In the genomic region with DNA sequence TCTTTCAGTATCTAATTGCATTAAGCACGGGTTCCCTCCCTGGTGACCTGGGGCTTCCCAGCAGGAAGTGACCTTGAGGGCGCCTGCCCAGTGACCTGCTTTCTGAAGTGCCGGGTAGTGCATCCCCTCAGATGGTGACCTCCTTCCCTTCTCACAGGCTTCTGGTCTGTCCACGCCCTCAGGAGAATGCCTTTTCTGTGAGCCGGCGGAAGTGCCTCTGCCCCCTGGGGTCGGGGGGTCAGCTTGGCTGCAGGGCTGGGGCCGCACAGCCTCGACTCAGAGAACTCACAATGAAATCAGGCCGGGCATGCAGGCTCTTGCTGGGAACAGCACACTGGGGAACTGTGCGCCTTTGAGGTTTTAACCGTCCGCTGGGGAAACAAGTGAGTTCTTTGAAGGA, we compare ENCODE assay signal across 13 cellular contexts.
DNase-seq lines count a peak whose midpoint lies in the region; ATAC-seq and TF ChIP-seq lines count a peak whose summit lies in the region.
"Had no signal": no experiment of that assay in that cellular context is flagged by ENCODE, and none has a peak within 500 bp of the region (broad histone marks: within the 10 kb centered on the region; RNA-seq: fewer than 3 reads in every experiment).

No MANE protein-coding gene starts in this region.

- H2AFZ ChIP-seq in neuronal stem cell (ENCODE audit: low read length), result no peak overlapping the region

- H3K27me3 Mint-ChIP-seq in WTC11 (ENCODE audit: low read depth), result no peaks in the 10 kb centered on the region

- no peaks in the 10 kb centered on the region for H3K36me3 ChIP-seq in iPS DF 6.9 (ENCODE audit: control insufficient read depth, insufficient read depth, low read length)
- no peaks in the 10 kb centered on the region for H3K36me3 ChIP-seq in neuronal stem cell (replicated peaks in 1 of 2; ENCODE audit: control insufficient read depth in 2 of 2, insufficient read depth in 2 of 2, low read length in 2 of 2)
- H3K36me3 ChIP-seq: thoracic aorta had no signal

- no peak for TF ChIP-seq CTCF in WTC11 (IDR thresholded peaks at IDR 0.05)

- peak overlapping the region; percentile 46; the same call in 1 of the 2 replicates for H3K27ac Mint-ChIP-seq in WTC11

- CTCF ChIA-PET in WTC11 (lab: Charles Lee), result interaction anchor here (0.8 kb wide), 1 partner anchor 73 kb away, joined by 4 read pairs; no protein-coding TSS in a partner anchor

- peaks cover 2% of the 10 kb centered on the region for H3K79me1 ChIP-seq in neuronal stem cell (ENCODE audit: low read depth, low read length)

- peaks cover 9% of the 10 kb centered on the region for H3K9me3 Mint-ChIP-seq in WTC11

- H3K9me3 ChIP-seq in iPS DF 6.9 (ENCODE audit: control insufficient read depth, insufficient read depth, low read length), result no peaks in the 10 kb centered on the region
- H3K9me3 ChIP-seq in neuronal stem cell (replicated peaks in 1 of 2; ENCODE audit: control insufficient read depth in 2 of 2, insufficient read depth in 1 of 2, low read depth in 1 of 2, low read length in 2 of 2), result no peaks in the 10 kb centered on the region
- H3K9me3 ChIP-seq: thoracic aorta had no signal

- H2BK15ac ChIP-seq in neuronal stem cell (ENCODE audit: low read length), result no peak overlapping the region

- H4K91ac ChIP-seq in neuronal stem cell (ENCODE audit: low read depth, low read length, poor library complexity), result no peak overlapping the region

- no peak overlapping the region for H4K8ac ChIP-seq in neuronal stem cell (ENCODE audit: low read depth, low read length)

- DNase-seq in ELF-1 (ENCODE audit: low read depth, low spot score) (peak; percentile 95), WTC11 (ENCODE audit: low spot score) (peak; percentile 66), iPS DF 6.9 (ENCODE audit: low read depth, low spot score) (peak; percentile 11), neuronal stem cell (ENCODE audit: low spot score) (peak; percentile 84), GOT3 (lab: John Stamatoyannopoulos, UW) (no peak), cerebellar cortex (ENCODE audit: low spot score) (no peak), NCI-H187 (lab: John Stamatoyannopoulos, UW) (no peak), NCI-H2107 treated with DMSO at 0.1 percent for 48 hours (lab: John Stamatoyannopoulos, UW; ENCODE audit: unreplicated experiment) (no peak)
- DNase-seq: GF-D8, IMR-90, NCI-H1694, PC-3 had no signal

- no peak overlapping the region for H3K14ac ChIP-seq in neuronal stem cell (ENCODE audit: low read length)

- H3K27ac ChIP-seq in iPS DF 6.9 (ENCODE audit: low read length) (no peak overlapping the region), neuronal stem cell (replicated peaks; ENCODE audit: low read length) (peak overlapping the region; percentile 65)
- H3K27ac ChIP-seq: thoracic aorta had no signal

- H3K4me2 ChIP-seq in neuronal stem cell (ENCODE audit: insufficient read depth, low read length, poor library complexity, severe bottlenecking), result peak overlapping the region; percentile 78

- H3K4me1 ChIP-seq in iPS DF 6.9 (ENCODE audit: control insufficient read depth, insufficient read depth, low read length) (peaks cover 11% of the 10 kb centered on the region; the same call in 1 of the 2 replicates), neuronal stem cell (ENCODE audit: control insufficient read depth in 2 of 2, insufficient read depth in 1 of 2, low read depth in 1 of 2, low read length in 2 of 2) (peaks cover 24 to 50% of the 10 kb centered on the region in 2 donors)

- no peak overlapping the region for H2AK5ac ChIP-seq in neuronal stem cell (ENCODE audit: low read depth, low read length)

- no peak overlapping the region for H2BK12ac ChIP-seq in neuronal stem cell (ENCODE audit: low read length)

- H3K4ac ChIP-seq in neuronal stem cell (ENCODE audit: low read length), result no peak overlapping the region

- peak overlapping the region; percentile 49 for H3K4me3 Mint-ChIP-seq in WTC11

- POLR2A ChIA-PET in WTC11 (lab: Charles Lee), result no interaction called here

- H3K23ac ChIP-seq in neuronal stem cell (ENCODE audit: low read depth, low read length, poor library complexity), result no peak overlapping the region

- ATAC-seq in WTC11, result peak; percentile 79
- ATAC-seq: PC-3 had no signal

- H3K27me3 ChIP-seq in iPS DF 6.9 (ENCODE audit: control insufficient read depth, insufficient read depth, low read length), result no peaks in the 10 kb centered on the region
- peaks cover 0 to 3% (median 0%) of the 10 kb centered on the region in 3 experiments for H3K27me3 ChIP-seq in neuronal stem cell (ENCODE audit: control insufficient read depth in 3 of 3, insufficient read depth in 3 of 3, low read depth in 1 of 3, low read length in 3 of 3)

- H3K36me3 Mint-ChIP-seq in WTC11, result no peaks in the 10 kb centered on the region

- H3K18ac ChIP-seq in neuronal stem cell (ENCODE audit: low read length), result no peak overlapping the region

- H2BK5ac ChIP-seq in neuronal stem cell (ENCODE audit: low read length), result no peak overlapping the region

- no peak overlapping the region for H3K9ac ChIP-seq in neuronal stem cell (ENCODE audit: low read depth, low read length, poor library complexity)

- WGBS in iPS DF 6.9 (ENCODE audit: insufficient coverage, insufficient read length), result no CpG with 5 or more reads among the region's 13 CpGs
- WGBS in neuronal stem cell (ENCODE audit: extremely low coverage in 2 of 2, insufficient read length in 2 of 2, insufficient replicate concordance in 1 of 2), 2 donors, result no CpG with 5 or more reads among the region's 13 CpGs

- H3K4me1 Mint-ChIP-seq in WTC11, result peaks cover 56% of the 10 kb centered on the region

- no peak overlapping the region for H2BK120ac ChIP-seq in neuronal stem cell (ENCODE audit: low read depth, low read length)

- no peak overlapping the region for H3K4me3 ChIP-seq in iPS DF 6.9 (ENCODE audit: low read length)
- peak overlapping the region in 1 of 2 donors; percentile 38 for H3K4me3 ChIP-seq in neuronal stem cell (ENCODE audit: low read length in 2 of 2)

TF ChIP-seq in WTC11, 78 proteins besides CTCF, POLR2A, EP300 and RAD21:
- TF ChIP-seq, protein P1, sequence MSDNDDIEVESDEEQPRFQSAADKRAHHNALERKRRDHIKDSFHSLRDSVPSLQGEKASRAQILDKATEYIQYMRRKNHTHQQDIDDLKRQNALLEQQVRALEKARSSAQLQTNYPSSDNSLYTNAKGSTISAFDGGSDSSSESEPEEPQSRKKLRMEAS (CRISPR knock-in tag; IDR thresholded peaks at IDR 0.05), result 0 out of 2 replicates have a peak, but pooled peaks have one; percentile 34
- TF ChIP-seq SMAD4 (CRISPR knock-in tag; IDR thresholded peaks at IDR 0.05) (no peak), ZNF317 (CRISPR knock-in tag; IDR thresholded peaks at IDR 0.05; ENCODE audit: borderline replicate concordance, low read depth) (no peak), TEAD1 (CRISPR knock-in tag; IDR thresholded peaks at IDR 0.05) (0 out of 2 replicates have a peak, but pooled peaks have one; percentile 30), TEAD4 (CRISPR knock-in tag; IDR thresholded peaks at IDR 0.05) (no peak), ETV6 (CRISPR knock-in tag; IDR thresholded peaks at IDR 0.05) (peak; percentile 72; the same call in 1 of the 2 replicates)
- TF ChIP-seq, protein P2, sequence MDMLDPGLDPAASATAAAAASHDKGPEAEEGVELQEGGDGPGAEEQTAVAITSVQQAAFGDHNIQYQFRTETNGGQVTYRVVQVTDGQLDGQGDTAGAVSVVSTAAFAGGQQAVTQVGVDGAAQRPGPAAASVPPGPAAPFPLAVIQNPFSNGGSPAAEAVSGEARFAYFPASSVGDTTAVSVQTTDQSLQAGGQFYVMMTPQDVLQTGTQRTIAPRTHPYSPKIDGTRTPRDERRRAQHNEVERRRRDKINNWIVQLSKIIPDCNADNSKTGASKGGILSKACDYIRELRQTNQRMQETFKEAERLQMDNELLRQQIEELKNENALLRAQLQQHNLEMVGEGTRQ (CRISPR knock-in tag; IDR thresholded peaks at IDR 0.05), result 0 out of 2 replicates have a peak, but pooled peaks have one; percentile 5
TF ChIP-seq in WTC11: peak in this region for 4.

Comparison
In these comparisons a context has a peak if more than half of its experiments do, and no peak if none do; other contexts are left out.
1. DNase-seq: peak in ELF-1 (single experiment), WTC11 (single experiment), iPS DF 6.9 (single experiment) and neuronal stem cell (single experiment); none in GOT3 (single experiment), cerebellar cortex (single experiment), NCI-H187 (0 of 2) and NCI-H2107 treated with DMSO at 0.1 percent for 48 hours (single experiment).